Comparison of ENCODE assay signal across 20 cellular contexts in genomic region chr22:27397948-27398330, GRCh38.
DNase-seq lines count a peak whose midpoint lies in the region; ATAC-seq, FAIRE-seq and TF ChIP-seq lines count a peak whose summit lies in the region.
"Had no signal": no experiment of that assay in that cellular context is flagged by ENCODE, and none has a peak within 500 bp of the region (broad histone marks: within the 10 kb centered on the region; RNA-seq: fewer than 3 reads in every experiment).

No MANE protein-coding gene starts in this region.

- no peaks in the 10 kb centered on the region for H3K27me3 ChIP-seq in right cardiac atrium (ENCODE audit: control insufficient read depth, insufficient read depth)
- H3K27me3 ChIP-seq: upper lobe of left lung had no signal

- DNase-seq in AG10803 (ENCODE audit: low read depth) (peak; percentile 73), coronary artery (ENCODE audit: low spot score) (peak; percentile 89), right cardiac atrium (peak; percentile 88 to 92 (median 91)), sciatic nerve (ENCODE audit: low spot score) (no peak), left lobe of liver (ENCODE audit: low spot score) (no peak), H4 (ENCODE audit: low spot score) (no peak), frontal cortex (ENCODE audit: low spot score in 2 of 2) (no peak), NCI-H345 (lab: John Stamatoyannopoulos, UW) (no peak)
- DNase-seq: activated CD4-positive, alpha-beta T cell treated with anti-CD3 and anti-CD28 coated beads, Interleukin-2, amount 10 ng/mL, durations not matched to agents 24 days and 14 days; activated CD8-positive, alpha-beta memory T cell treated with anti-CD3 and anti-CD28 coated beads, Interleukin-2, amount 50 U/mL, for 48 hours; amygdala; CD8-positive, alpha-beta memory T cell; foreskin melanocyte; mesendoderm; NCI-H2029 treated with DMSO at 0.1 percent for 48 hours; NCI-H510A; nephron progenitor cell; stimulated activated naive CD4-positive, alpha-beta T cell had no signal

- TF ChIP-seq CTCF in AG10803 (conservative IDR thresholded peaks at IDR 0.05; ENCODE audit: low read length) (no peak), coronary artery (IDR thresholded peaks at IDR 0.05) (no peak)

- peaks cover 3% of the 10 kb centered on the region for H3K9me3 ChIP-seq in right cardiac atrium (ENCODE audit: control insufficient read depth, low read length)
- H3K9me3 ChIP-seq: upper lobe of left lung had no signal

- H3K27ac ChIP-seq in coronary artery, result peak overlapping the region in 1 of 2 donors; percentile 58
- peak overlapping the region; percentile 17 for H3K27ac ChIP-seq in right cardiac atrium (ENCODE audit: low read length)
- H3K27ac ChIP-seq: upper lobe of left lung had no signal

- intact Hi-C loops in right cardiac atrium (cut with DNase I) (no loop called here), sciatic nerve (cut with DNase I) (no loop called here)

- H3K4me3 ChIP-seq in AG10803 (ENCODE audit: low read length), result no peak overlapping the region
- H3K4me3 ChIP-seq in coronary artery, result no peak overlapping the region
- H3K4me3 ChIP-seq in right cardiac atrium (ENCODE audit: low read length), result no peak overlapping the region
- H3K4me3 ChIP-seq: upper lobe of left lung had no signal

- no peak for FAIRE-seq in frontal cortex (lab: Jason Lieb, UNC)
- FAIRE-seq: H54 had no signal

- 41% methylated on average over 12 of the region's 12 CpGs for WGBS in right cardiac atrium

- peak; percentile 85 to 87 for ATAC-seq in right cardiac atrium
- ATAC-seq in sciatic nerve, result peak; percentile 59
- no peak for ATAC-seq in left lobe of liver

- no peaks in the 10 kb centered on the region for H3K4me1 ChIP-seq in right cardiac atrium (ENCODE audit: control insufficient read depth, insufficient read depth, low read length)
- H3K4me1 ChIP-seq: upper lobe of left lung had no signal

Comparison
In these comparisons a context has a peak if more than half of its experiments do, and no peak if none do; other contexts are left out.
1. DNase-seq: peak in AG10803 (single experiment), coronary artery (single experiment) and right cardiac atrium (3 of 3); none in sciatic nerve (single experiment), left lobe of liver (single experiment), H4 (single experiment), frontal cortex (0 of 2) and NCI-H345 (single experiment).